Comparison of ENCODE assay signal across 14 cellular contexts in the genomic region with DNA sequence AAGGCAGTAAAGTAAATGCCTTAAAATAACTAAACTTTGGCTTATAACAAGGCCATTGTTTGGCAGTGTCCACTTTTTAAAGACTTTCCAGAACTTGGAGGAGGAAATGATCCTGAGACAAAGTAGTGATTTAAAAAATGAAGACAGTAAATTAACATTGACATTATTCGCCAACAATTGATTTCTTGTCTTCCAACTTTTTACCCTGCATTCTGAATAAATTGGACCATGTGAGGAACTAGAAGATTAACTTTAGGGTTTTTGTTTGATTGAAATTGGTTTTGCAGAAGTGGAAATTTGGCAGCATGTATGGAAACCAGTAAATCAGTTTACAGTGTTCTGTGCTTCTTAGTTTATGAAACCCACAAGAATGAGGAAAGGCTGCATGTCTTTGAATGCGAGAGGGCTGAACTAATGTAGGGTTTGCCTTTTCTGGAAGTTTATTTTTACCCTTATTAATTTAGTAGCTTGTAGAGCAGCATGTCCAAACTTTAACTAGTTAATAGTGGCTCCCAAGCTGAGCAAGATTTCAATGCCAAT. TPM values are rescaled to one million over a fixed set of nuclear protein-coding genes. Genes with fewer than 3 reads are reported as not detected.
DNase-seq lines count a peak whose midpoint lies in the region; ATAC-seq and TF ChIP-seq lines count a peak whose summit lies in the region.
"Had no signal": no experiment of that assay in that cellular context is flagged by ENCODE, and none has a peak within 500 bp of the region (broad histone marks: within the 10 kb centered on the region; RNA-seq: fewer than 3 reads in every experiment).

No MANE protein-coding gene starts in this region.

- no peaks in the 10 kb centered on the region for H3K27me3 ChIP-seq in heart left ventricle
- H3K27me3 ChIP-seq in transverse colon: no peaks in the 10 kb centered on the region
- no peaks in the 10 kb centered on the region for H3K27me3 ChIP-seq in H9 (ENCODE audit: insufficient read depth, low read length)

- no peak for TF ChIP-seq POLR2A in heart left ventricle (IDR thresholded peaks at IDR 0.05)
- no peak for TF ChIP-seq POLR2A in transverse colon (IDR thresholded peaks at IDR 0.05)

- TF ChIP-seq CTCF in heart left ventricle (IDR thresholded peaks at IDR 0.05) (no peak), chondrocyte (IDR thresholded peaks at IDR 0.05) (no peak), transverse colon (IDR thresholded peaks at IDR 0.05) (no peak), H9 (conservative IDR thresholded peaks at IDR 0.05) (no peak; the same call in 2 of the 3 replicates)

- no peaks in the 10 kb centered on the region for H4K20me1 ChIP-seq in H9 (ENCODE audit: control insufficient read depth, insufficient read depth, insufficient read length)

- no peak overlapping the region for H2AFZ ChIP-seq in H9 (ENCODE audit: low read length)

- no peak overlapping the region for H4K91ac ChIP-seq in H9 (ENCODE audit: insufficient read length, low read depth, low read length)

- ATAC-seq in heart left ventricle (no peak), Right ventricle myocardium superior (ENCODE audit: poor library complexity) (no peak), HG03095 (IDR thresholded peaks at IDR 0.05; ENCODE audit: unreplicated experiment) (no peak)
- ATAC-seq in naive thymus-derived CD8-positive, alpha-beta T cell: no peak
- ATAC-seq: activated CD8-positive, alpha-beta memory T cell treated with anti-CD3 and anti-CD28 coated beads, Interleukin-2, amount 10 ng/mL, durations not matched to agents 7 days and 5 days; activated naive CD8-positive, alpha-beta T cell treated with anti-CD3 and anti-CD28 coated beads, Interleukin-2, amount 50 U/mL, for 24 hours; natural killer cell had no signal

- no peak overlapping the region for H2BK15ac ChIP-seq in H9 (ENCODE audit: low read depth, low read length)

- 49 to 57% (median 54%) methylated on average over 2 of the region's 2 CpGs for WGBS in heart left ventricle, 4 donors
- 47 to 56% methylated on average over 2 of the region's 2 CpGs for WGBS in transverse colon (ENCODE audit: low coverage in 1 of 2), 2 donors
- no CpG with 5 or more reads among the region's 2 CpGs for WGBS in H9 (ENCODE audit: extremely low coverage, insufficient read length, low lambda C conversion rate)

- no peak overlapping the region for H3K56ac ChIP-seq in H9 (ENCODE audit: insufficient read length, low read depth, low read length)

- no peak overlapping the region for H3K9ac ChIP-seq in H9 (ENCODE audit: extremely low read depth, insufficient read length, low read length)

- H3K18ac ChIP-seq in H9 (ENCODE audit: insufficient read length, low read depth, low read length): no peak overlapping the region

- no peaks in the 10 kb centered on the region for H3K79me2 ChIP-seq in H9 (ENCODE audit: insufficient read depth, low read length)

- H3K4me1 Mint-ChIP-seq in chondrocyte (ENCODE audit: low read depth) (peaks cover 91% of the 10 kb centered on the region), H9 (peaks cover 27 to 39% of the 10 kb centered on the region in 2 experiments)
- peaks cover 43 to 86% (median 66%) of the 10 kb centered on the region in 4 donors for H3K4me1 Mint-ChIP-seq in naive thymus-derived CD8-positive, alpha-beta T cell
- H3K4me1 Mint-ChIP-seq: natural killer cell had no signal

- H2BK120ac ChIP-seq in H9 (ENCODE audit: low read depth, low read length, poor library complexity, severe bottlenecking): no peak overlapping the region

- H2AK5ac ChIP-seq in H9 (ENCODE audit: insufficient read length, low read length): no peak overlapping the region

- H3K4me2 ChIP-seq in H9 (ENCODE audit: insufficient read depth, insufficient read length, low read length): no peak overlapping the region

- in situ Hi-C loops in transverse colon (cut with MboI; ENCODE audit: low pct_ligation_motif_present in 1 of 4, low pct_unique_long_range_greater_than_20kb in 1 of 4, low sequenced_read_pairs in 3 of 4): no loop called here

- H3K9me3 ChIP-seq in heart left ventricle (no peaks in the 10 kb centered on the region), transverse colon (no peaks in the 10 kb centered on the region), H9 (ENCODE audit: control insufficient read depth, low read depth, low read length) (no peaks in the 10 kb centered on the region)

- H3K4me3 ChIP-seq in heart left ventricle (peak overlapping the region in 1 of 12 donors; percentile 10), transverse colon (no peak overlapping the region)

- no peak overlapping the region for H3K23ac ChIP-seq in H9 (ENCODE audit: insufficient read length, low read depth, low read length)

- no peak overlapping the region for H2BK5ac ChIP-seq in H9 (ENCODE audit: insufficient read length, low read length)

- peak overlapping the region; percentile 2 for H3K4me3 Mint-ChIP-seq in chondrocyte (ENCODE audit: unreplicated experiment)
- H3K4me3 Mint-ChIP-seq in naive thymus-derived CD8-positive, alpha-beta T cell: peak overlapping the region in 1 of 10 donors; percentile 20
- no peak overlapping the region for H3K4me3 Mint-ChIP-seq in H9
- H3K4me3 Mint-ChIP-seq: activated CD8-positive, alpha-beta memory T cell treated with anti-CD3 and anti-CD28 coated beads, Interleukin-2, amount 10 ng/mL, durations not matched to agents 7 days and 5 days; natural killer cell had no signal

- H3K4me1 ChIP-seq in heart left ventricle: peaks cover 8 to 97% (median 85%) of the 10 kb centered on the region in 12 donors
- H3K4me1 ChIP-seq in transverse colon: peaks cover 12 to 53% (median 30%) of the 10 kb centered on the region in 4 donors
- 0 out of 2 replicates have a peak, but pooled peaks cover 2% of the 10 kb centered on the region for H3K4me1 ChIP-seq in H9 (ENCODE audit: insufficient read depth, low read length)

- intact Hi-C loops in heart left ventricle (cut with DNase I): loop anchor here in 7 of 10 donors (2.0 to 10.0 kb wide), 4 partner anchors 42 to 106 kb away; no protein-coding TSS in a partner anchor
- intact Hi-C loops in Right ventricle myocardium superior (cut with DNase I): no loop called here
- intact Hi-C loops in transverse colon (cut with DNase I; ENCODE audit: low total_unique reads): loop anchor here (5.0 kb wide), 1 partner anchor 47 kb away; no protein-coding TSS in a partner anchor

- H3K36me3 Mint-ChIP-seq in chondrocyte (ENCODE audit: low read depth) (no peaks in the 10 kb centered on the region), H9 (ENCODE audit: insufficient read depth in 1 of 3, low read depth in 3 of 3) (no peaks in the 10 kb centered on the region)
- peaks cover 0 to 25% (median 4%) of the 10 kb centered on the region in 3 donors for H3K36me3 Mint-ChIP-seq in naive thymus-derived CD8-positive, alpha-beta T cell
- H3K36me3 Mint-ChIP-seq: activated CD8-positive, alpha-beta memory T cell treated with anti-CD3 and anti-CD28 coated beads, Interleukin-2, amount 10 ng/mL, durations not matched to agents 7 days and 5 days; natural killer cell had no signal

- no peak overlapping the region for H3K14ac ChIP-seq in H9 (ENCODE audit: insufficient read depth, low read length)

- no peak overlapping the region for H4K5ac ChIP-seq in H9 (ENCODE audit: insufficient read length, low read depth, low read length)

- H3K27ac ChIP-seq in heart left ventricle (peak overlapping the region in 11 of 12 donors; percentile 45 to 86 (median 77)), transverse colon (peak overlapping the region; percentile 58 to 74 (median 65)), H9 (ENCODE audit: insufficient read length, low read depth, low read length) (no peak overlapping the region)

- no peak for TF ChIP-seq EP300 in transverse colon (IDR thresholded peaks at IDR 0.05; ENCODE audit: low read depth)

- no peaks in the 10 kb centered on the region for H3K23me2 ChIP-seq in H9 (ENCODE audit: insufficient read length, low read depth, low read length, poor library complexity, severe bottlenecking)

- no peak overlapping the region for H3T11ph ChIP-seq in H9 (ENCODE audit: low read length)

- H2BK20ac ChIP-seq in H9 (ENCODE audit: low read depth, low read length, poor library complexity, severe bottlenecking): no peak overlapping the region

- POLR2A ChIA-PET in naive thymus-derived CD8-positive, alpha-beta T cell (lab: Charles Lee): interaction anchor here (0.5 to 1.6 kb wide), 3 partner anchors 23 to 112 kb away, joined by 3 to 4 read pairs (median 4); no protein-coding TSS in a partner anchor

- H2BK12ac ChIP-seq in H9 (ENCODE audit: insufficient read length, low read depth, low read length): no peak overlapping the region

- H4K8ac ChIP-seq in H9 (replicated peaks; ENCODE audit: insufficient read length, low read depth, low read length): no peak overlapping the region

- H3K4ac ChIP-seq in H9 (ENCODE audit: low read depth, low read length): no peak overlapping the region

- H3K36me3 ChIP-seq in heart left ventricle (no peaks in the 10 kb centered on the region), transverse colon (no peaks in the 10 kb centered on the region)

- peak overlapping the region; percentile 94 for H3K27ac Mint-ChIP-seq in chondrocyte (ENCODE audit: unreplicated experiment)
- peak overlapping the region in 6 of 10 donors; percentile 4 to 95 (median 70) for H3K27ac Mint-ChIP-seq in naive thymus-derived CD8-positive, alpha-beta T cell
- no peak overlapping the region for H3K27ac Mint-ChIP-seq in H9
- H3K27ac Mint-ChIP-seq: activated CD8-positive, alpha-beta memory T cell treated with anti-CD3 and anti-CD28 coated beads, Interleukin-2, amount 10 ng/mL, durations not matched to agents 7 days and 5 days; natural killer cell had no signal

- no peaks in the 10 kb centered on the region for H3K27me3 Mint-ChIP-seq in chondrocyte (ENCODE audit: low read depth)
- H3K27me3 Mint-ChIP-seq in naive thymus-derived CD8-positive, alpha-beta T cell: no peaks in the 10 kb centered on the region
- peaks cover 40% of the 10 kb centered on the region for H3K27me3 Mint-ChIP-seq in H9 (ENCODE audit: low read depth)
- H3K27me3 Mint-ChIP-seq: activated naive CD8-positive, alpha-beta T cell treated with anti-CD3 and anti-CD28 coated beads, Interleukin-2, amount 50 U/mL, for 24 hours had no signal

- DNase-seq in heart left ventricle: no peak
- DNase-seq in Right ventricle myocardium superior: no peak
- no peak for DNase-seq in chondrocyte (ENCODE audit: low spot score)
- DNase-seq in naive thymus-derived CD8-positive, alpha-beta T cell: no peak
- DNase-seq in transverse colon: no peak
- DNase-seq in NCI-H146 treated with DMSO at 0.1 percent for 48 hours (lab: John Stamatoyannopoulos, UW; ENCODE audit: unreplicated experiment): no peak
- no peak for DNase-seq in H9
- DNase-seq: activated CD8-positive, alpha-beta memory T cell treated with anti-CD3 and anti-CD28 coated beads, Interleukin-2, amount 10 ng/mL, durations not matched to agents 7 days and 5 days; activated naive CD8-positive, alpha-beta T cell treated with anti-CD3 and anti-CD28 coated beads, Interleukin-2, amount 50 U/mL, for 24 hours; DMS 273 treated with DMSO at 0.1 percent for 48 hours; natural killer cell; NCI-H1105 treated with DMSO at 0.1 percent for 48 hours; NCI-H345 had no signal

- H3K9me3 Mint-ChIP-seq in chondrocyte (ENCODE audit: low read depth): no peaks in the 10 kb centered on the region
- H3K9me3 Mint-ChIP-seq in naive thymus-derived CD8-positive, alpha-beta T cell: peaks cover 0 to 6% (median 0%) of the 10 kb centered on the region in 9 donors
- H3K9me3 Mint-ChIP-seq in H9: no peaks in the 10 kb centered on the region
- H3K9me3 Mint-ChIP-seq: activated naive CD8-positive, alpha-beta T cell treated with anti-CD3 and anti-CD28 coated beads, Interleukin-2, amount 50 U/mL, for 24 hours; natural killer cell had no signal

- H3K79me1 ChIP-seq in H9 (ENCODE audit: insufficient read depth, low read depth, low read length, poor library complexity, severe bottlenecking): no peaks in the 10 kb centered on the region

RNA-seq across cellular contexts. Expression of a gene that starts 50.3 kb away (rescaled TPM):
- 10 to 100 TPM; 25.2 to 44.0 (median 34.0) TPM for total RNA-seq in heart left ventricle
- polyA plus RNA-seq in heart left ventricle: 10 to 100 TPM; 10.4 to 14.6 TPM
- 29.3 TPM for total RNA-seq in Right ventricle myocardium superior
- total RNA-seq in chondrocyte: 78.2 to 229 TPM (median 80.5 TPM) in 3 replicates
- total RNA-seq in naive thymus-derived CD8-positive, alpha-beta T cell: 10 to 100 TPM; 52.9 to 56.8 TPM
- 10 to 100 TPM; 11.4 to 17.6 (median 11.4) TPM for polyA plus RNA-seq in naive thymus-derived CD8-positive, alpha-beta T cell
- 100 to 1,000 TPM in 1 of 4 donors, 10 to 100 TPM in 3; 34.8 to 277 (median 60.6) TPM for total RNA-seq in transverse colon
- total RNA-seq in H9 (2021): 1.8 and 3.9 TPM in 2 replicates

Comparison
In these comparisons a context has a peak if more than half of its experiments do, and no peak if none do; other contexts are left out.
1. H3K27ac Mint-ChIP-seq: peak in chondrocyte (single experiment) and naive thymus-derived CD8-positive, alpha-beta T cell (6 of 10); none in H9 (0 of 3).